9 cellular contexts compared by ENCODE assay signal in the genomic region with DNA sequence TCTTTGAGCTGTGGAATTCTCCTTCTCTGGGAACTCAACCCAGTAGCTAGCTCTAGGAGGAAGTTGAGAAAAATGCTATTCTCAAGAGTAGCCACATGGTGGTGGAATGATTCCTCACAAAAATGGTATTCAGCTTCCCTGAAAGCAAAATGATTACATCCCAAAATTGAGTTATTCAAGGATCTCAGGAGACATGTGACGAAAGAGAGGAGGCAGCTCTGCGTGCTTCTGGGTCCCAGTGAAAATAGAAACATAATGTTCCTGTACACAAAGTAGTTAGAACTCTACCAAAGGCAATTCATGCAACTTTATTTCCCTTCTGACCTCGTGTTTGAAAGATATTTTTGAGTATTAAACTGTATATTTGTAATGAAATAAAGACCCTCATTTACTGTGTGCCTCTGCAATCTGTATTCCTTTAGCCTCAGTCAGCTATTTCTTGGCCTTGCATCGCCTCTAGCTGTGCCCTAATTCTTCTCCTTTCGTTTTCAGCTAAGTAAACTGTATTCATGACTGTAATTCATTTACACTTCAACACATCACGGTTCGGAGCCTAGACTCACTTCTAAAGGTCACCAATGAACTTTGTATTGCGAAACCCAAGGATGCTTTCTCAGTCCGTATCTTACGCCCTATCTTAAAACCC.
DNase-seq lines count a peak whose midpoint lies in the region; ATAC-seq and TF ChIP-seq lines count a peak whose summit lies in the region.
"Had no signal": no experiment of that assay in that cellular context is flagged by ENCODE, and none has a peak within 500 bp of the region (broad histone marks: within the 10 kb centered on the region; RNA-seq: fewer than 3 reads in every experiment).

No MANE protein-coding gene starts in this region.

- TF ChIP-seq CTCF in A673 (conservative IDR thresholded peaks at IDR 0.05; ENCODE audit: low read depth, low read length) (peak; percentile 75), GM12864 (IDR thresholded peaks at IDR 0.05; ENCODE audit: low read depth, low read length, missing control alignments) (peak; percentile 54), adrenal gland (IDR thresholded peaks at IDR 0.05) (peak; percentile 35 to 80 (median 66)), right atrium auricular region (IDR thresholded peaks at IDR 0.05) (peak; percentile 55 to 77)

- no peak for TF ChIP-seq POLR2A in adrenal gland (IDR thresholded peaks at IDR 0.05)

- no peak overlapping the region for H3K4me3 ChIP-seq in A673 (ENCODE audit: low read depth, low read length, poor library complexity, severe bottlenecking)
- H3K4me3 ChIP-seq in GM12864 (ENCODE audit: low read depth, low read length): no peak overlapping the region
- peak overlapping the region in 1 of 4 donors; percentile 46 for H3K4me3 ChIP-seq in adrenal gland
- H3K4me3 ChIP-seq in right atrium auricular region: peak overlapping the region in 1 of 2 donors; percentile 16
- H3K4me3 ChIP-seq: HAP-1 had no signal

- no peaks in the 10 kb centered on the region for H3K27me3 ChIP-seq in A673 (replicated peaks; ENCODE audit: insufficient read depth, low read depth, low read length, poor library complexity)
- no peaks in the 10 kb centered on the region for H3K27me3 ChIP-seq in adrenal gland
- no peaks in the 10 kb centered on the region for H3K27me3 ChIP-seq in right atrium auricular region

- CTCF ChIA-PET in A673 (lab: Charles Lee): interaction anchor here (0.7 to 2.1 kb wide), 4 partner anchors 297 to 379 kb away, joined by 3 to 43 read pairs (median 4); no protein-coding TSS in a partner anchor

- H3K27ac ChIP-seq in A673 (ENCODE audit: low read depth, low read length, poor library complexity, severe bottlenecking) (no peak overlapping the region), adrenal gland (peak overlapping the region in 2 of 5 donors; percentile 53 to 59), right atrium auricular region (peak overlapping the region; percentile 67 to 72)

- intact Hi-C loops in A673 (cut with micrococcal nuclease; ENCODE audit: unreplicated experiment): loop anchor here (1.0 to 10.0 kb wide), 5 partner anchors 81 to 589 kb away; no protein-coding TSS in a partner anchor
- intact Hi-C loops in adrenal gland (cut with DNase I): loop anchor here (5.0 to 10.0 kb wide), 3 partner anchors 81 to 379 kb away; a partner anchor contains a TSS
- intact Hi-C loops in sciatic nerve (cut with DNase I): no loop called here

- no peaks in the 10 kb centered on the region for H3K9me3 ChIP-seq in A673 (ENCODE audit: low read depth, low read length, poor library complexity, severe bottlenecking)
- no peaks in the 10 kb centered on the region for H3K9me3 ChIP-seq in adrenal gland (replicated peaks in 1 of 3)
- no peaks in the 10 kb centered on the region for H3K9me3 ChIP-seq in right atrium auricular region
- H3K9me3 ChIP-seq: HAP-1 had no signal

- H3K36me3 ChIP-seq in A673 (ENCODE audit: insufficient read depth, low read length, poor library complexity, severe bottlenecking) (no peaks in the 10 kb centered on the region), adrenal gland (replicated peaks in 1 of 2) (no peaks in the 10 kb centered on the region), right atrium auricular region (no peaks in the 10 kb centered on the region)
- H3K36me3 ChIP-seq: HAP-1 had no signal

- WGBS in adrenal gland, 4 donors: 9 to 13% (median 9%) methylated on average over 10 of the region's 10 CpGs

- no TSS peak for BruUV-seq in A673 (replicated peaks; lab: Mats Ljungman, UMichigan)

- POLR2A ChIA-PET in A673 (lab: Charles Lee; ENCODE audit: low non-redundant PET): no interaction called here

- ATAC-seq in sciatic nerve (peak; percentile 95), HG03378 (IDR thresholded peaks at IDR 0.05; ENCODE audit: unreplicated experiment) (no peak)

- DNase-seq in A673 (ENCODE audit: low spot score) (peak; percentile 85), GM12864 (ENCODE audit: low read depth) (no peak), LoVo (ENCODE audit: low spot score) (peak; percentile 63), adrenal gland (peak; percentile 21 to 71 (median 36)), right atrium auricular region (ENCODE audit: low spot score) (no peak), sciatic nerve (ENCODE audit: low spot score) (no peak), NCI-H345 (lab: John Stamatoyannopoulos, UW) (no peak)

- peaks cover 13% of the 10 kb centered on the region for H3K4me1 ChIP-seq in A673 (ENCODE audit: insufficient read depth, low read length, poor library complexity, severe bottlenecking)
- peaks cover 0 to 7% of the 10 kb centered on the region in 2 donors for H3K4me1 ChIP-seq in adrenal gland (replicated peaks in 1 of 2)
- H3K4me1 ChIP-seq in right atrium auricular region: no peaks in the 10 kb centered on the region
- H3K4me1 ChIP-seq: HAP-1 had no signal

Comparison
In these comparisons a context has a peak if more than half of its experiments do, and no peak if none do; other contexts are left out.
1. DNase-seq: peak in A673 (single experiment), LoVo (single experiment) and adrenal gland (7 of 7); none in GM12864 (single experiment), right atrium auricular region (single experiment), sciatic nerve (single experiment) and NCI-H345 (single experiment).
2. Peak in every context shown above with its lines, with median percentiles within 50 percentile points of each other: CTCF ChIP-seq.